17 cellular contexts compared by ENCODE assay signal in the genomic region with DNA sequence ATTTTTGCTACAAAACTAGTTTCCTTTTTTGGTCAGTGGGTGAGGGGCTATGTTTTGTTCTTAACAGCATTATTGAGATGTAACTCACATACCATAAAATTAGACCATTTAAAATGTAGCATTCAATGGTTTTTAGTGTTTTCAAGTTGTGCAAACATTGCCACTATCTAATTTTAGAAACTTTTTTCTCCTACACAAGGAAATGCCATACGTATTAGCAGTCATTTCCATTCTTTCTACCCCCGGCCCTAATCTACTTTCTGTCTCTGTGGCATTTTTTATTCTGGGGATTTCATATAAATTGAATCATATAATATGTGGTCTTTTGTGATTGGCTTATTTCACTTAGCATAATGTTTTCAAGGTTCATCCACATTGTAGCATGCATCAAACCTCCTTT. TPM values are rescaled to one million over a fixed set of nuclear protein-coding genes. Genes with fewer than 3 reads are reported as not detected.
A peak's percentile ranks its signal among the peaks of the same experiment; 100 is the strongest.
DNase-seq lines count a peak whose midpoint lies in the region; ATAC-seq and TF ChIP-seq lines count a peak whose summit lies in the region.
"Had no signal": no experiment of that assay in that cellular context is flagged by ENCODE, and none has a peak within 500 bp of the region (broad histone marks: within the 10 kb centered on the region; RNA-seq: fewer than 3 reads in every experiment).

No MANE protein-coding gene starts in this region.

- peaks cover 57% of the 10 kb centered on the region for H3K4me1 ChIP-seq in osteoblast (ENCODE audit: insufficient read depth, low read length)

- peak overlapping the region; percentile 5 for H3K27ac ChIP-seq in osteoblast (ENCODE audit: low read depth, low read length)
- H3K27ac ChIP-seq: PC-9 had no signal

- DNase-seq in AG10803 (ENCODE audit: low read depth), result peak; percentile 44
- peak; percentile 15 for DNase-seq in NCI-H226
- DNase-seq in choroid plexus epithelial cell (ENCODE audit: low read depth), result peak; percentile 44
- DNase-seq in osteoblast (ENCODE audit: insufficient read length, low spot score, missing footprints), result peak; percentile 81
- DNase-seq in naive thymus-derived CD8-positive, alpha-beta T cell, result no peak
- DNase-seq: CD4-positive, CD25-positive, alpha-beta regulatory T cell; NCI-H1048; NCI-H1436 treated with DMSO at 0.1 percent for 48 hours; NCI-H2029 treated with DMSO at 0.1 percent for 48 hours; NCI-H2171 treated with DMSO at 0.1 percent for 48 hours; NCI-H510A; NCI-H774; PC-9 had no signal

- H3K4me2 ChIP-seq in osteoblast (ENCODE audit: insufficient read depth, low read length), result peak overlapping the region; percentile 18
- H3K4me2 ChIP-seq: A549, PC-9 had no signal

- no peaks in the 10 kb centered on the region for H3K27me3 ChIP-seq in osteoblast (ENCODE audit: insufficient read depth, low read length)

- no peaks in the 10 kb centered on the region for H3K36me3 Mint-ChIP-seq in naive thymus-derived CD8-positive, alpha-beta T cell
- H3K36me3 Mint-ChIP-seq: CD4-positive, CD25-positive, alpha-beta regulatory T cell had no signal

- no peaks in the 10 kb centered on the region for H3K9me3 ChIP-seq in osteoblast (ENCODE audit: low read depth, low read length)
- H3K9me3 ChIP-seq: A549 had no signal

- POLR2A ChIA-PET in naive thymus-derived CD8-positive, alpha-beta T cell (lab: Charles Lee), result no interaction called here

- no peaks in the 10 kb centered on the region for H3K9me3 Mint-ChIP-seq in naive thymus-derived CD8-positive, alpha-beta T cell
- H3K9me3 Mint-ChIP-seq: CD4-positive, CD25-positive, alpha-beta regulatory T cell had no signal

- no peaks in the 10 kb centered on the region for H3K79me2 ChIP-seq in osteoblast (ENCODE audit: insufficient read depth, low read length)

- no peak overlapping the region for H3K4me3 Mint-ChIP-seq in naive thymus-derived CD8-positive, alpha-beta T cell
- H3K4me3 Mint-ChIP-seq: B cell; CD4-positive, CD25-positive, alpha-beta regulatory T cell had no signal

- TF ChIP-seq CTCF in AG10803 (conservative IDR thresholded peaks at IDR 0.05; ENCODE audit: low read length) (no peak), choroid plexus epithelial cell (conservative IDR thresholded peaks at IDR 0.05; ENCODE audit: low read depth, low read length) (no peak), osteoblast (IDR thresholded peaks at IDR 0.05; ENCODE audit: extremely low read depth, low read depth, low read length) (no peak)

- H4K20me1 ChIP-seq in osteoblast (ENCODE audit: insufficient read depth, low read length), result no peaks in the 10 kb centered on the region

- H3K27me3 Mint-ChIP-seq in naive thymus-derived CD8-positive, alpha-beta T cell, result peaks cover 0 to 12% (median 6%) of the 10 kb centered on the region in 5 donors
- H3K27me3 Mint-ChIP-seq: CD4-positive, CD25-positive, alpha-beta regulatory T cell had no signal

- no peaks in the 10 kb centered on the region for H3K36me3 ChIP-seq in osteoblast (ENCODE audit: insufficient read depth, low read length)

- ATAC-seq in HG02973 (IDR thresholded peaks at IDR 0.05; ENCODE audit: unreplicated experiment), result no peak
- ATAC-seq in naive thymus-derived CD8-positive, alpha-beta T cell, result no peak
- no peak for ATAC-seq in HG03565 (IDR thresholded peaks at IDR 0.05; ENCODE audit: unreplicated experiment)
- ATAC-seq: A549 had no signal

- no peak overlapping the region for H3K4me3 ChIP-seq in AG10803 (ENCODE audit: low read length)
- no peak overlapping the region for H3K4me3 ChIP-seq in choroid plexus epithelial cell (ENCODE audit: low read depth, low read length)
- no peak overlapping the region for H3K4me3 ChIP-seq in osteoblast (ENCODE audit: insufficient read depth, low read length)
- H3K4me3 ChIP-seq: A549, PC-9 had no signal

- H2AFZ ChIP-seq in osteoblast (ENCODE audit: low read length), result no peak overlapping the region
- H2AFZ ChIP-seq: PC-9 had no signal

- H3K4me1 Mint-ChIP-seq in naive thymus-derived CD8-positive, alpha-beta T cell, result no peaks in the 10 kb centered on the region

- no peak overlapping the region for H3K27ac Mint-ChIP-seq in naive thymus-derived CD8-positive, alpha-beta T cell
- H3K27ac Mint-ChIP-seq: B cell; CD4-positive, CD25-positive, alpha-beta regulatory T cell had no signal

RNA-seq across cellular contexts. Expression of a gene that starts 55.0 kb away (rescaled TPM):
- 28.2 and 30.4 TPM in 2 replicates for total RNA-seq in osteoblast
- total RNA-seq in naive thymus-derived CD8-positive, alpha-beta T cell, result 10 to 100 TPM; 57.3 to 62.0 TPM
- polyA plus RNA-seq in naive thymus-derived CD8-positive, alpha-beta T cell, result 10 to 100 TPM in 1 of 3 donors, 1 to 10 TPM in 2; 4.2 to 20.9 (median 7.0) TPM

Comparison
In these comparisons a context has a peak if more than half of its experiments do, and no peak if none do; other contexts are left out.
1. DNase-seq: peak in AG10803 (single experiment), NCI-H226 (single experiment), choroid plexus epithelial cell (single experiment) and osteoblast (single experiment); none in naive thymus-derived CD8-positive, alpha-beta T cell (0 of 10).